ENCODE assay signal across 13 cellular contexts in genomic region chr7:121525155-121525819, GRCh38.
"Had no signal": no experiment of that assay in that cellular context is flagged by ENCODE, and none has a peak within 500 bp of the region (broad histone marks: within the 10 kb centered on the region; RNA-seq: fewer than 3 reads in every experiment).

No MANE protein-coding gene starts in this region.

- H3K4me3 Mint-ChIP-seq: activated CD4-positive, alpha-beta T cell treated with anti-CD3 and anti-CD28 coated beads for 36 hours; activated CD8-positive, alpha-beta T cell treated with anti-CD3 and anti-CD28 coated beads, Interleukin-2, amount 10 ng/mL, durations not matched to agents 7 days and 5 days; activated naive CD8-positive, alpha-beta T cell treated with anti-CD3 and anti-CD28 coated beads, Interleukin-2, amount 10 ng/mL, durations not matched to agents 7 days and 5 days; naive thymus-derived CD8-positive, alpha-beta T cell; stimulated activated naive CD8-positive, alpha-beta T cell treated with anti-CD3 and anti-CD28 coated beads, Interleukin-15, amount 100 ng/mL, for 72 hours had no signal

- H3K27ac Mint-ChIP-seq: activated CD4-positive, alpha-beta T cell treated with anti-CD3 and anti-CD28 coated beads for 36 hours; activated CD8-positive, alpha-beta T cell treated with anti-CD3 and anti-CD28 coated beads, Interleukin-2, amount 10 ng/mL, durations not matched to agents 7 days and 5 days; activated naive CD8-positive, alpha-beta T cell treated with anti-CD3 and anti-CD28 coated beads, Interleukin-2, amount 10 ng/mL, durations not matched to agents 7 days and 5 days; naive thymus-derived CD8-positive, alpha-beta T cell; stimulated activated naive CD8-positive, alpha-beta T cell treated with anti-CD3 and anti-CD28 coated beads, Interleukin-15, amount 100 ng/mL, for 72 hours had no signal

- H3K4me1 ChIP-seq: lower lobe of right lung, prostate gland had no signal

- H3K36me3 ChIP-seq: lower lobe of right lung, prostate gland, WERI-Rb-1 had no signal

- H3K27ac ChIP-seq: lower lobe of right lung, prostate gland, WERI-Rb-1 had no signal

- DNase-seq: activated CD4-positive, alpha-beta T cell treated with anti-CD3 and anti-CD28 coated beads for 36 hours; activated CD8-positive, alpha-beta memory T cell treated with anti-CD3 and anti-CD28 coated beads, Interleukin-2, amount 50 U/mL, for 48 hours; activated CD8-positive, alpha-beta T cell treated with anti-CD3 and anti-CD28 coated beads, Interleukin-2, amount 10 ng/mL, durations not matched to agents 7 days and 5 days; activated naive CD8-positive, alpha-beta T cell treated with anti-CD3 and anti-CD28 coated beads, Interleukin-2, amount 10 ng/mL, durations not matched to agents 7 days and 5 days; aorta; lower lobe of right lung; naive thymus-derived CD8-positive, alpha-beta T cell; nucleus accumbens; stimulated activated CD4-positive, alpha-beta T cell treated with anti-CD3 and anti-CD28 coated beads, Interleukin-4, amount 100 ng/mL, for 24 hours; stimulated activated naive CD8-positive, alpha-beta T cell treated with anti-CD3 and anti-CD28 coated beads, Interleukin-15, amount 100 ng/mL, for 72 hours; T-helper 1 cell; WERI-Rb-1 had no signal

- H3K9me3 Mint-ChIP-seq: activated naive CD8-positive, alpha-beta T cell treated with anti-CD3 and anti-CD28 coated beads, Interleukin-2, amount 10 ng/mL, durations not matched to agents 7 days and 5 days; naive thymus-derived CD8-positive, alpha-beta T cell; stimulated activated naive CD8-positive, alpha-beta T cell treated with anti-CD3 and anti-CD28 coated beads, Interleukin-15, amount 100 ng/mL, for 72 hours had no signal

- H3K9me3 ChIP-seq: lower lobe of right lung, prostate gland had no signal

- H3K36me3 Mint-ChIP-seq: activated naive CD8-positive, alpha-beta T cell treated with anti-CD3 and anti-CD28 coated beads, Interleukin-2, amount 10 ng/mL, durations not matched to agents 7 days and 5 days; naive thymus-derived CD8-positive, alpha-beta T cell had no signal

- H3K4me3 ChIP-seq: lower lobe of right lung, prostate gland had no signal

- ATAC-seq: activated CD4-positive, alpha-beta T cell treated with anti-CD3 and anti-CD28 coated beads for 36 hours; activated CD8-positive, alpha-beta T cell treated with anti-CD3 and anti-CD28 coated beads, Interleukin-2, amount 10 ng/mL, durations not matched to agents 7 days and 5 days; lower lobe of right lung; naive thymus-derived CD8-positive, alpha-beta T cell; stimulated activated naive CD8-positive, alpha-beta T cell treated with anti-CD3 and anti-CD28 coated beads, Interleukin-15, amount 100 ng/mL, for 72 hours had no signal
